8 cellular contexts compared by ENCODE assay signal in genomic region chr5:155759984-155760383, GRCh38.
"Had no signal": no experiment of that assay in that cellular context is flagged by ENCODE, and none has a peak within 500 bp of the region (broad histone marks: within the 10 kb centered on the region; RNA-seq: fewer than 3 reads in every experiment).

No MANE protein-coding gene starts in this region.

- DNase-seq: H9, HCEC 1CT, HFFc6, KBM-7 had no signal

- H3K4me3 ChIP-seq: GM23338 had no signal

- H3K27ac Mint-ChIP-seq: GM23338, H9, HFFc6 had no signal

- ATAC-seq: GM23338, HepG2 had no signal

- H3K4me1 Mint-ChIP-seq: GM23338, H9 had no signal

- H3K27ac ChIP-seq: HL-60 had no signal

- H3K36me3 Mint-ChIP-seq: IgD-negative memory B cell had no signal

- H3K27me3 Mint-ChIP-seq: IgD-negative memory B cell had no signal

- H3K4me3 Mint-ChIP-seq: GM23338, H9, HFFc6, IgD-negative memory B cell had no signal
